Comparison of ENCODE assay signal across 8 cellular contexts in genomic region chr9:105007143-105007542, GRCh38.
DNase-seq lines count a peak whose midpoint lies in the region; ATAC-seq and TF ChIP-seq lines count a peak whose summit lies in the region.
"Had no signal": no experiment of that assay in that cellular context is flagged by ENCODE, and none has a peak within 500 bp of the region (broad histone marks: within the 10 kb centered on the region; RNA-seq: fewer than 3 reads in every experiment).

No MANE protein-coding gene starts in this region.

- POLR2A ChIA-PET in CD4-positive, alpha-beta T cell (lab: Charles Lee): no interaction called here

- no peaks in the 10 kb centered on the region for H3K36me3 ChIP-seq in heart right ventricle

- H3K4me3 Mint-ChIP-seq in T-helper 17 cell: no peak overlapping the region
- H3K4me3 Mint-ChIP-seq in stimulated activated naive CD8-positive, alpha-beta T cell treated with anti-CD3 and anti-CD28 coated beads, Interleukin-15, amount 100 ng/mL, for 72 hours: no peak overlapping the region
- no peak overlapping the region for H3K4me3 Mint-ChIP-seq in CD4-positive, alpha-beta T cell

- peak overlapping the region in 2 of 10 donors; percentile 17 to 87 for H3K27ac ChIP-seq in heart right ventricle
- H3K27ac ChIP-seq in CD4-positive, alpha-beta T cell (ENCODE audit: low read depth, low read length): no peak overlapping the region

- H3K9me3 ChIP-seq in T-helper 17 cell (ENCODE audit: control insufficient read depth, low read length, poor library complexity, severe bottlenecking) (no peaks in the 10 kb centered on the region), heart right ventricle (no peaks in the 10 kb centered on the region)
- no peaks in the 10 kb centered on the region for H3K9me3 ChIP-seq in CD4-positive, alpha-beta T cell (ENCODE audit: control insufficient read depth, low read length)

- H3K27ac Mint-ChIP-seq in T-helper 17 cell: peak overlapping the region; percentile 56
- peak overlapping the region in 1 of 2 donors; percentile 16 for H3K27ac Mint-ChIP-seq in stimulated activated naive CD8-positive, alpha-beta T cell treated with anti-CD3 and anti-CD28 coated beads, Interleukin-15, amount 100 ng/mL, for 72 hours
- no peak overlapping the region for H3K27ac Mint-ChIP-seq in CD4-positive, alpha-beta T cell

- H3K4me1 ChIP-seq in heart right ventricle: peaks cover 0 to 35% (median 0%) of the 10 kb centered on the region in 9 donors

- intact Hi-C loops in heart right ventricle (cut with DNase I): loop anchor here in 1 of 10 donors (10.0 kb wide), 1 partner anchor 48 kb away; no protein-coding TSS in a partner anchor
- intact Hi-C loops in CD4-positive, alpha-beta T cell (cut with DNase I, micrococcal nuclease): no loop called here

- DNase-seq in HPDE6-E6E7 (ENCODE audit: extremely low spot score) (peak; percentile 55), T-helper 17 cell (no peak), heart right ventricle (peak in 1 of 2 donors; percentile 8), NCI-H2029 (lab: John Stamatoyannopoulos, UW) (no peak)
- peak in 1 of 2 donors; percentile 32 for DNase-seq in stimulated activated naive CD8-positive, alpha-beta T cell treated with anti-CD3 and anti-CD28 coated beads, Interleukin-15, amount 100 ng/mL, for 72 hours
- no peak for DNase-seq in CD4-positive, alpha-beta T cell
- DNase-seq: hippocampal formation had no signal

- H3K27me3 ChIP-seq in heart right ventricle: no peaks in the 10 kb centered on the region
- H3K27me3 ChIP-seq in CD4-positive, alpha-beta T cell (ENCODE audit: control insufficient read depth, insufficient read depth, low read length): no peaks in the 10 kb centered on the region

- peaks cover 11% of the 10 kb centered on the region for H3K4me1 Mint-ChIP-seq in T-helper 17 cell
- peaks cover 10% of the 10 kb centered on the region for H3K4me1 Mint-ChIP-seq in stimulated activated naive CD8-positive, alpha-beta T cell treated with anti-CD3 and anti-CD28 coated beads, Interleukin-15, amount 100 ng/mL, for 72 hours
- peaks cover 4% of the 10 kb centered on the region for H3K4me1 Mint-ChIP-seq in CD4-positive, alpha-beta T cell (ENCODE audit: low read depth)

- peak overlapping the region in 1 of 10 donors; percentile 0 for H3K4me3 ChIP-seq in heart right ventricle

- peaks cover 5% of the 10 kb centered on the region for H3K27me3 Mint-ChIP-seq in T-helper 17 cell
- H3K27me3 Mint-ChIP-seq in stimulated activated naive CD8-positive, alpha-beta T cell treated with anti-CD3 and anti-CD28 coated beads, Interleukin-15, amount 100 ng/mL, for 72 hours: peaks cover 8% of the 10 kb centered on the region
- H3K27me3 Mint-ChIP-seq in CD4-positive, alpha-beta T cell: peaks cover 1% of the 10 kb centered on the region

- no peaks in the 10 kb centered on the region for H3K9me3 Mint-ChIP-seq in stimulated activated naive CD8-positive, alpha-beta T cell treated with anti-CD3 and anti-CD28 coated beads, Interleukin-15, amount 100 ng/mL, for 72 hours
- H3K9me3 Mint-ChIP-seq in CD4-positive, alpha-beta T cell: no peaks in the 10 kb centered on the region

- no peaks in the 10 kb centered on the region for H3K36me3 Mint-ChIP-seq in T-helper 17 cell (ENCODE audit: low read depth)
- no peaks in the 10 kb centered on the region for H3K36me3 Mint-ChIP-seq in CD4-positive, alpha-beta T cell (ENCODE audit: low read depth)

- ATAC-seq in T-helper 17 cell (peak; percentile 25), heart right ventricle (peak in 7 of 8 donors; percentile 48 to 79 (median 63)), GM21526 (IDR thresholded peaks at IDR 0.05; ENCODE audit: low FRiP score, unreplicated experiment) (no peak)
- peak; percentile 97 for ATAC-seq in stimulated activated naive CD8-positive, alpha-beta T cell treated with anti-CD3 and anti-CD28 coated beads, Interleukin-15, amount 100 ng/mL, for 72 hours
- ATAC-seq in CD4-positive, alpha-beta T cell (ENCODE audit: poor library complexity): no peak

- TF ChIP-seq CTCF in heart right ventricle (IDR thresholded peaks at IDR 0.05): no peak
- TF ChIP-seq CTCF in CD4-positive, alpha-beta T cell (IDR thresholded peaks at IDR 0.05): no peak

- 61 to 68% methylated on average over 2 of the region's 2 CpGs for WGBS in heart right ventricle, 2 donors

- CTCF ChIA-PET in CD4-positive, alpha-beta T cell (lab: Charles Lee): no interaction called here

Comparison
In these comparisons a context has a peak if more than half of its experiments do, and no peak if none do; other contexts are left out.
1. ATAC-seq: peak in T-helper 17 cell (single experiment), heart right ventricle (7 of 8) and stimulated activated naive CD8-positive, alpha-beta T cell treated with anti-CD3 and anti-CD28 coated beads, Interleukin-15, amount 100 ng/mL, for 72 hours (single experiment); none in GM21526 (single experiment) and CD4-positive, alpha-beta T cell (single experiment).